Comparison of ENCODE assay signal across 8 cellular contexts in genomic region chr2:23642516-23642915, GRCh38.
"Had no signal": no experiment of that assay in that cellular context is flagged by ENCODE, and none has a peak within 500 bp of the region (broad histone marks: within the 10 kb centered on the region; RNA-seq: fewer than 3 reads in every experiment).

No MANE protein-coding gene starts in this region.

- H3K27ac ChIP-seq: HL-60 had no signal

- H3K9me3 ChIP-seq: HAP-1 had no signal

- H3K27ac Mint-ChIP-seq: HFFc6, IgD-negative memory B cell had no signal

- ATAC-seq: HCT116, HepG2 had no signal

- H3K4me1 Mint-ChIP-seq: IgD-negative memory B cell had no signal

- H3K4me1 ChIP-seq: HAP-1 had no signal

- DNase-seq: GOT3, H7, HFFc6 had no signal

- H3K9me3 Mint-ChIP-seq: HFFc6 had no signal

- H3K4me3 ChIP-seq: HAP-1 had no signal

- H3K4me3 Mint-ChIP-seq: HFFc6, IgD-negative memory B cell had no signal

- H3K36me3 ChIP-seq: HAP-1 had no signal
